Comparison of ENCODE assay signal across 11 cellular contexts in the genomic region with DNA sequence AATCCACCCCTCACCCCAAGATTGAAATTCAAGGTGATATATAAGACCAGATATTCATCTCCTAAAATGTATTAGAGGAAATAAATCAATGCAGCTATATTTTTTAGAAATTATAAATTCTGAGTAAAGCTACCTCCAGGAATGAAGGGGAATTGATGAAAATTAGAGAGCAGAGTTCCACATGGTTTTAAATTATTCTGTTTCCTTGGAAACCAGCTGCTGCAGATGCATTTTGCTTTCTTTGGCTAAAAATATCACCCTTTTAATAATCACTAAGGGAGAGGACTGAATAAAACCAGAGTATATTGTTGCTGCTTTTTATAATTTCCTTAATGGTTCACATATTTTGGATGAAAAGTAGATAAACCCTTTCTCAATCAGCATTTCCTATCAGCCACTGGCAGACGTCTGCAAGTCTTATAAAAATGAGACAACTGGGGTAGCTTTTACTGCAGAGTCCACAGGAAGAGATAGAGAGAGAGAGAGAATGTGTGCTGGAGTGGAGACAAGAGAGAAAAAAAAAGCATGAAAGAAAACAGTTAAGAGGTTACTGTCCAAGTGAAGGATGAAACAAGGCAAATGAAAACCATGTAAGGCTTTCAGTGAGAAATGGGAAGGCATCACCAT. TPM values are rescaled to one million over a fixed set of nuclear protein-coding genes. Genes with fewer than 3 reads are reported as not detected.
A peak's percentile ranks its signal among the peaks of the same experiment; 100 is the strongest.
DNase-seq lines count a peak whose midpoint lies in the region; ATAC-seq and TF ChIP-seq lines count a peak whose summit lies in the region.
"Had no signal": no experiment of that assay in that cellular context is flagged by ENCODE, and none has a peak within 500 bp of the region (broad histone marks: within the 10 kb centered on the region; RNA-seq: fewer than 3 reads in every experiment).

No MANE protein-coding gene starts in this region.

- no peaks in the 10 kb centered on the region for H3K27me3 ChIP-seq in BJ (ENCODE audit: control insufficient read depth, insufficient read depth, low read length)
- H3K27me3 ChIP-seq in neuronal stem cell (ENCODE audit: control insufficient read depth in 3 of 3, insufficient read depth in 3 of 3, low read depth in 1 of 3, low read length in 3 of 3), result no peaks in the 10 kb centered on the region
- H3K27me3 ChIP-seq: breast epithelium had no signal

- TF ChIP-seq CTCF in BJ (IDR thresholded peaks at IDR 0.05; ENCODE audit: insufficient read depth, low read depth, low read length) (no peak), VCaP (conservative IDR thresholded peaks at IDR 0.05) (no peak)

- no peak overlapping the region for H2AFZ ChIP-seq in neuronal stem cell (ENCODE audit: low read length)

- DNase-seq in BJ (ENCODE audit: low read depth) (peak; percentile 36), NCI-H146 (lab: John Stamatoyannopoulos, UW) (peak; percentile 47), left kidney (ENCODE audit: low read depth, low spot score) (peak; percentile 39), cerebellar nuclear complex (lab: John Stamatoyannopoulos, UW) (no peak), neuronal stem cell (ENCODE audit: low spot score) (no peak), HUDEP-2 (lab: John Stamatoyannopoulos, UW; ENCODE audit: unreplicated experiment in 76 of 76) (no peak)
- DNase-seq: EL had no signal

- no peaks in the 10 kb centered on the region for H3K36me3 ChIP-seq in BJ (ENCODE audit: control insufficient read depth, insufficient read depth, low read length)
- peaks cover 0 to 2% of the 10 kb centered on the region in 2 donors for H3K36me3 ChIP-seq in neuronal stem cell (replicated peaks in 1 of 2; ENCODE audit: control insufficient read depth in 2 of 2, insufficient read depth in 2 of 2, low read length in 2 of 2)
- H3K36me3 ChIP-seq: breast epithelium had no signal

- H4K8ac ChIP-seq in neuronal stem cell (ENCODE audit: low read depth, low read length), result no peak overlapping the region

- no peak overlapping the region for H3K23ac ChIP-seq in neuronal stem cell (ENCODE audit: low read depth, low read length, poor library complexity)

- POLR2A ChIA-PET in BJ (lab: Charles Lee), result no interaction called here

- no peak overlapping the region for H2BK120ac ChIP-seq in neuronal stem cell (ENCODE audit: low read depth, low read length)

- peaks cover 0 to 24% of the 10 kb centered on the region in 2 donors for H3K4me1 ChIP-seq in neuronal stem cell (ENCODE audit: control insufficient read depth in 2 of 2, insufficient read depth in 1 of 2, low read depth in 1 of 2, low read length in 2 of 2)
- H3K4me1 ChIP-seq: breast epithelium had no signal

- no peak overlapping the region for H3K9ac ChIP-seq in neuronal stem cell (ENCODE audit: low read depth, low read length, poor library complexity)

- no peak for ATAC-seq in HG02763 (IDR thresholded peaks at IDR 0.05; ENCODE audit: unreplicated experiment)

- no peak overlapping the region for H2BK5ac ChIP-seq in neuronal stem cell (ENCODE audit: low read length)

- no peak overlapping the region for H3K4me2 ChIP-seq in neuronal stem cell (ENCODE audit: insufficient read depth, low read length, poor library complexity, severe bottlenecking)

- no peaks in the 10 kb centered on the region for H3K79me1 ChIP-seq in neuronal stem cell (ENCODE audit: low read depth, low read length)

- H3K4ac ChIP-seq in neuronal stem cell (ENCODE audit: low read length), result no peak overlapping the region

- no peak overlapping the region for H3K18ac ChIP-seq in neuronal stem cell (ENCODE audit: low read length)

- H2BK12ac ChIP-seq in neuronal stem cell (ENCODE audit: low read length), result no peak overlapping the region

- no peak overlapping the region for H2AK5ac ChIP-seq in neuronal stem cell (ENCODE audit: low read depth, low read length)

- H2BK15ac ChIP-seq in neuronal stem cell (ENCODE audit: low read length), result no peak overlapping the region

- no peak overlapping the region for H3K4me3 ChIP-seq in BJ (ENCODE audit: low read depth, low read length)
- H3K4me3 ChIP-seq in neuronal stem cell (ENCODE audit: low read length in 2 of 2), result peak overlapping the region in 1 of 2 donors; percentile 67

- H4K91ac ChIP-seq in neuronal stem cell (ENCODE audit: low read depth, low read length, poor library complexity), result no peak overlapping the region

- no peaks in the 10 kb centered on the region for H3K9me3 ChIP-seq in neuronal stem cell (replicated peaks in 1 of 2; ENCODE audit: control insufficient read depth in 2 of 2, insufficient read depth in 1 of 2, low read depth in 1 of 2, low read length in 2 of 2)
- H3K9me3 ChIP-seq: breast epithelium had no signal

- CTCF ChIA-PET in BJ (lab: Yijun Ruan, JAX), result interaction anchor here (0.7 kb wide), 1 partner anchor 23 kb away, joined by 3 read pairs; no protein-coding TSS in a partner anchor

- H3K14ac ChIP-seq in neuronal stem cell (ENCODE audit: low read length), result no peak overlapping the region

- peak overlapping the region; percentile 88 for H3K27ac ChIP-seq in VCaP
- no peak overlapping the region for H3K27ac ChIP-seq in neuronal stem cell (replicated peaks; ENCODE audit: low read length)
- H3K27ac ChIP-seq: breast epithelium, epithelial cell of prostate had no signal

- no CpG with 5 or more reads among the region's 1 CpG for WGBS in neuronal stem cell (ENCODE audit: extremely low coverage in 2 of 2, insufficient read length in 2 of 2, insufficient replicate concordance in 1 of 2), 2 donors

RNA-seq across cellular contexts. Expression of gene CSRNP3, which starts 2.0 kb away (rescaled TPM):
- 0.18 and 0.23 TPM in 2 replicates for polyA plus RNA-seq in BJ (2011; rRNA removed)
- 0.46 and 0.62 TPM in 2 replicates for polyA minus RNA-seq in BJ (2011; rRNA and poly(A)+ RNA removed)
- 5.3 TPM for polyA plus RNA-seq in neuronal stem cell (2013, experiment 1 of 2)
- 5.8 TPM for polyA plus RNA-seq in neuronal stem cell (2013, experiment 2 of 2)

Comparison
In these comparisons a context has a peak if more than half of its experiments do, and no peak if none do; other contexts are left out.
1. DNase-seq: peak in BJ (single experiment), NCI-H146 (single experiment) and left kidney (single experiment); none in cerebellar nuclear complex (0 of 2), neuronal stem cell (single experiment) and HUDEP-2 (0 of 76).